Comparison of ENCODE assay signal across 8 cellular contexts in the genomic region with DNA sequence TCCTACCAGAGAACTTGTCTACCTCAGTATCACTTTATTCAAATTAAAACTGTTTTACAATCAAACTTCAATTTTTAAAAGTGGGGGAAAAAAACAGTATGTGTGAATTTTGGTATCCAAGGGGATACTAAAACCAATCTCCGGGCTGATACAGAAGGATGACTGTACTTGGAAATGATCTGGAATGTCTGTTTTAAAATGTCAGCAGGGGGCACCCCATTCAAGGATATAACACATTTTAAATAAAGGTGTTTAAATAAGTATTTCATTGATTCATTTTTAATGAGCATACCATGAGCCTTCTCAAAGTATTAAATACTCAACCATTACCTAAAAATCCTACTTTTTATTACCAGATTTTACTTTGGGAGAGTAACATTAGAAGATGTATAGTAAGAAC.
DNase-seq lines count a peak whose midpoint lies in the region; ATAC-seq and TF ChIP-seq lines count a peak whose summit lies in the region.

No MANE protein-coding gene starts in this region.

- intact Hi-C loops in upper lobe of right lung (cut with DNase I) = loop anchor here (10.0 kb wide), 2 partner anchors 201 to 301 kb away; a partner anchor contains a TSS

- TF ChIP-seq CTCF in WERI-Rb-1 (IDR thresholded peaks at IDR 0.05; ENCODE audit: low read depth, low read length) (no peak), upper lobe of right lung (IDR thresholded peaks at IDR 0.05) (peak; percentile 62)

- H3K4me3 ChIP-seq in WERI-Rb-1 (ENCODE audit: low read depth, low read length) = no peak overlapping the region
- H3K4me3 ChIP-seq in upper lobe of right lung = no peak overlapping the region

- H3K36me3 ChIP-seq in WERI-Rb-1 (no peaks in the 10 kb centered on the region), upper lobe of right lung (peaks cover 3% of the 10 kb centered on the region)

- H3K9me3 ChIP-seq in WERI-Rb-1 (ENCODE audit: severe bottlenecking) = no peaks in the 10 kb centered on the region
- no peaks in the 10 kb centered on the region for H3K9me3 ChIP-seq in upper lobe of right lung

- no peak overlapping the region for H3K27ac ChIP-seq in WERI-Rb-1
- no peak overlapping the region for H3K27ac ChIP-seq in upper lobe of right lung

- no peaks in the 10 kb centered on the region for H3K4me1 ChIP-seq in upper lobe of right lung

- DNase-seq in DMS53 (lab: John Stamatoyannopoulos, UW) (peak; percentile 35), DMS53 treated with DMSO at 0.1 percent for 48 hours (lab: John Stamatoyannopoulos, UW; ENCODE audit: unreplicated experiment) (no peak), HuH-7 (ENCODE audit: low spot score) (peak; percentile 20), WERI-Rb-1 (peak; percentile 16), inferior parietal cortex (ENCODE audit: extremely low spot score) (peak; percentile 75), upper lobe of right lung (no peak)

- ATAC-seq in upper lobe of right lung = peak; percentile 46
- ATAC-seq in HG03159 (IDR thresholded peaks at IDR 0.05; ENCODE audit: unreplicated experiment) = no peak
- no peak for ATAC-seq in HG03280 (IDR thresholded peaks at IDR 0.05; ENCODE audit: unreplicated experiment)

- no peaks in the 10 kb centered on the region for H3K27me3 ChIP-seq in WERI-Rb-1 (ENCODE audit: insufficient read depth, low read depth, severe bottlenecking)
- no peaks in the 10 kb centered on the region for H3K27me3 ChIP-seq in upper lobe of right lung

Comparison
In these comparisons a context has a peak if more than half of its experiments do, and no peak if none do; other contexts are left out.
1. DNase-seq: peak in DMS53 (single experiment), HuH-7 (single experiment), WERI-Rb-1 (single experiment) and inferior parietal cortex (single experiment); none in DMS53 treated with DMSO at 0.1 percent for 48 hours (single experiment) and upper lobe of right lung (single experiment).